Comparison of ENCODE assay signal across 20 cellular contexts in genomic region chr5:169831331-169831730, GRCh38.
DNase-seq lines count a peak whose midpoint lies in the region; ATAC-seq and TF ChIP-seq lines count a peak whose summit lies in the region.
"Had no signal": no experiment of that assay in that cellular context is flagged by ENCODE, and none has a peak within 500 bp of the region (broad histone marks: within the 10 kb centered on the region; RNA-seq: fewer than 3 reads in every experiment).

No MANE protein-coding gene starts in this region.

- peak; percentile 23 for DNase-seq in AG10803 (ENCODE audit: low read depth)
- peak; percentile 26 for DNase-seq in NCI-H510A (lab: John Stamatoyannopoulos, UW)
- peak; percentile 85 for DNase-seq in epithelial cell of esophagus (ENCODE audit: low read depth)
- no peak for DNase-seq in HFFc6
- DNase-seq in NOMO-1 treated with dmso at 0.1 percent for 144 hours (lab: John Stamatoyannopoulos, UW; ENCODE audit: unreplicated experiment) = no peak
- DNase-seq: activated CD4-positive, alpha-beta T cell treated with anti-CD3 and anti-CD28 coated beads, Interleukin-2, amount 10 ng/mL, durations not matched to agents 7 days and 5 days; activated CD8-positive, alpha-beta memory T cell treated with anti-CD3 and anti-CD28 coated beads, Interleukin-2, amount 50 U/mL, for 4 hours; activated gamma-delta T cell treated with Interleukin-2 at 50 U/mL for 16 hours; amygdala; CD8-positive, alpha-beta T cell; central memory CD4-positive, alpha-beta T cell; esophagus squamous epithelium; KBM-7; occipital lobe; Right ventricle myocardium superior had no signal

- POLR2A ChIA-PET in HEK293 (lab: Yijun Ruan, JAX) = no interaction called here

- no peaks in the 10 kb centered on the region for H3K36me3 Mint-ChIP-seq in HFFc6 (ENCODE audit: low read depth)

- no peaks in the 10 kb centered on the region for H3K9me3 ChIP-seq in HEK293 (ENCODE audit: control insufficient read depth, insufficient read depth, low read depth, low read length)
- H3K9me3 ChIP-seq: esophagus squamous epithelium, thoracic aorta had no signal

- H3K4me1 ChIP-seq in HEK293 (ENCODE audit: control insufficient read depth, insufficient read depth, low read length) = no peaks in the 10 kb centered on the region
- H3K4me1 ChIP-seq: esophagus squamous epithelium had no signal

- H3K9me3 Mint-ChIP-seq in HFFc6 = no peaks in the 10 kb centered on the region
- H3K9me3 Mint-ChIP-seq: activated CD4-positive, alpha-beta T cell treated with anti-CD3 and anti-CD28 coated beads, Interleukin-2, amount 10 ng/mL, durations not matched to agents 7 days and 5 days; CD8-positive, alpha-beta T cell had no signal

- H3K4me3 ChIP-seq in AG10803 (ENCODE audit: low read length) (no peak overlapping the region), HEK293 (ENCODE audit: low read depth, low read length) (no peak overlapping the region), epithelial cell of esophagus (ENCODE audit: low read length) (no peak overlapping the region)
- H3K4me3 ChIP-seq: esophagus squamous epithelium, thoracic aorta had no signal

- ATAC-seq in HG03159 (IDR thresholded peaks at IDR 0.05; ENCODE audit: unreplicated experiment) (no peak), GM19397 (IDR thresholded peaks at IDR 0.05; ENCODE audit: unreplicated experiment) (no peak)
- ATAC-seq: CD8-positive, alpha-beta T cell; left lobe of liver had no signal

- no peaks in the 10 kb centered on the region; the same call in 1 of the 2 replicates for H3K27me3 Mint-ChIP-seq in HFFc6 (ENCODE audit: insufficient read depth)
- H3K27me3 Mint-ChIP-seq: activated CD4-positive, alpha-beta T cell treated with anti-CD3 and anti-CD28 coated beads, Interleukin-2, amount 10 ng/mL, durations not matched to agents 7 days and 5 days had no signal

- CTCF ChIA-PET in HEK293 (lab: Yijun Ruan, JAX) = no interaction called here

- H3K27ac ChIP-seq in HEK293 (ENCODE audit: extremely low read depth, low read depth, low read length) = no peak overlapping the region
- H3K27ac ChIP-seq: esophagus squamous epithelium, thoracic aorta had no signal

- no peak overlapping the region for H3K4me3 Mint-ChIP-seq in HFFc6
- H3K4me3 Mint-ChIP-seq: activated CD4-positive, alpha-beta T cell treated with anti-CD3 and anti-CD28 coated beads, Interleukin-2, amount 10 ng/mL, durations not matched to agents 7 days and 5 days; CD8-positive, alpha-beta T cell had no signal

- no peak overlapping the region for H3K27ac Mint-ChIP-seq in HFFc6
- H3K27ac Mint-ChIP-seq: activated CD4-positive, alpha-beta T cell treated with anti-CD3 and anti-CD28 coated beads, Interleukin-2, amount 10 ng/mL, durations not matched to agents 7 days and 5 days; CD8-positive, alpha-beta T cell had no signal

- no peaks in the 10 kb centered on the region for H3K36me3 ChIP-seq in HEK293 (ENCODE audit: control insufficient read depth in 2 of 2, insufficient read depth in 1 of 2, low read length in 2 of 2)
- H3K36me3 ChIP-seq: esophagus squamous epithelium, thoracic aorta had no signal

- no peak for TF ChIP-seq CTCF in AG10803 (conservative IDR thresholded peaks at IDR 0.05; ENCODE audit: low read length)
- no peak for TF ChIP-seq CTCF in HEK293 (tag by site-specific recombination; IDR thresholded peaks at IDR 0.05)
- no peak for TF ChIP-seq CTCF in epithelial cell of esophagus (IDR thresholded peaks at IDR 0.05; ENCODE audit: insufficient read depth, low read depth, low read length, missing control alignments)
- no peak for TF ChIP-seq CTCF in HFFc6 (IDR thresholded peaks at IDR 0.05)

- H3K4me1 Mint-ChIP-seq in HFFc6 (ENCODE audit: low read depth) = peaks cover 36% of the 10 kb centered on the region

TF ChIP-seq in HEK293, 187 proteins besides CTCF, POLR2A, EP300 and RAD21:
- TF ChIP-seq GLI2 (tag by site-specific recombination; IDR thresholded peaks at IDR 0.05; ENCODE audit: borderline replicate concordance, low read depth) (no peak), ZBTB44 (tag by site-specific recombination; IDR thresholded peaks at IDR 0.05) (0 out of 2 replicates have a peak, but pooled peaks have one; percentile 28)

Comparison
In these comparisons a context has a peak if more than half of its experiments do, and no peak if none do; other contexts are left out.
1. DNase-seq: peak in AG10803 (single experiment), NCI-H510A (single experiment) and epithelial cell of esophagus (single experiment); none in HFFc6 (single experiment) and NOMO-1 treated with dmso at 0.1 percent for 144 hours (single experiment).